Comparison of ENCODE assay signal across 8 cellular contexts in the genomic region with DNA sequence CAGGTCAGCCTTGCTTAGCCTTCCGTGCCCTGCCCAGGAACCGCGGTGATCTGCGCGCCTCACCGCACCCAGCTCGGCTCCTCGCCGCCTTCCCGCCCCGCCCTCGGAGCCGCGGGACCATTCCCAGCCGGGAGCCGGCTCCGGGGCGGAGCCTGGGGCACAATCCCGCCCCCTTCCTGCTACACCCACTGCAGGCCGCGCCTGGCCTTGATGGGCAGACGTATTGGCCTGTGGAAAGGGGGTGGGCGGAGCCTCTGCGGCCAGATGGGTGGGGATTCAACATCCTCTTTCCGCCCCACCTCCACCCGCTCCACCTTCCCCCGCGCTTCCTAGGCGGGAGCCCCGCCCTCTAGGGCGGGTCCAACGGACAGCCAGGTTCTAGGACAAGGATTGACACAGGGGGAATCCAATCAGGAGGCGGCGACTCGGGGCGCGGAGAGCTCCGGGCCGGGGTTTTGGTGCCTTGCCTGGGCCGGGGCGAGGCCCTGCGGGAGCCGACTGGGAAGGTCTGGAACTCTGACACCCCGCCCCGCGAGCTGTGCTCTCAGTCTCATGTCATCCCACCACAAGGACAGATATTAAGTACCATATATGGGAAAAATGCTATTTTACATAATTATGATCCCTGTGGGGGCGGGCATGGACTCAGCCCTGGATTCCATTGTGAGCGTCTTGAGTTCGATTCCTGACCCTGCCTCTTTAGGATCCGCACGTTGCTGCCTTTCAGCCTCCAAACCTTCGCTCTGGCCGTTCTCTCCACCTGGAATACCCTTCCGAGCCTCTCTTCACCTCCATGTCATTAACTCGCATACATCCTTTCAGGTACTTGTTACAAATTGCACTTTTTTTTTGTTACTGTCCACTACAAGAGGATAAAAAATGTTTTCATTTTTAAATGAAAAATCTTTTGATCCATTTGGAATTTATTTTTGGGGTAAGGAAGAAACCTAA. TPM values are rescaled to one million over a fixed set of nuclear protein-coding genes. Genes with fewer than 3 reads are reported as not detected.
DNase-seq lines count a peak whose midpoint lies in the region; ATAC-seq, FAIRE-seq and TF ChIP-seq lines count a peak whose summit lies in the region.

A gene (minus strand): TSS at position 54 of the 951 bp plus-strand sequence. CDS start 38,731 bp downstream, outside the sequence.

- no peaks in the 10 kb centered on the region for H3K27me3 Mint-ChIP-seq in activated CD4-positive, alpha-beta T cell treated with anti-CD3 and anti-CD28 coated beads for 36 hours

- H3K9me3 Mint-ChIP-seq in activated CD4-positive, alpha-beta T cell treated with anti-CD3 and anti-CD28 coated beads for 36 hours (ENCODE audit: low read depth) = no peaks in the 10 kb centered on the region

- intact Hi-C loops in activated CD4-positive, alpha-beta T cell treated with anti-CD3 and anti-CD28 coated beads for 36 hours (cut with DNase I, micrococcal nuclease) = loop anchor here (1.0 to 5.0 kb wide), 9 partner anchors 31 to 843 kb away; a partner anchor contains a TSS
- intact Hi-C loops in kidney (cut with DNase I) = no loop called here

- CTCF ChIA-PET in activated CD4-positive, alpha-beta T cell treated with anti-CD3 and anti-CD28 coated beads for 36 hours (lab: Charles Lee) = interaction anchor here (0.6 to 1.7 kb wide), 12 partner anchors 11 to 323 kb away, joined by 3 to 6 read pairs (median 4); no protein-coding TSS in a partner anchor

- H3K4me3 Mint-ChIP-seq in activated CD4-positive, alpha-beta T cell treated with anti-CD3 and anti-CD28 coated beads for 36 hours = peak within 1 kb of the TSS; percentile 99

- peak within 1 kb of the TSS; percentile 93 to 99 for H3K9ac ChIP-seq in kidney (ENCODE audit: low read length in 2 of 2)

- H3K4me1 ChIP-seq in kidney (ENCODE audit: control insufficient read depth in 1 of 2, insufficient read depth in 1 of 2, low read depth in 1 of 2, low read length in 2 of 2) = peaks cover 16 to 18% of the 10 kb centered on the region in 2 donors

- POLR2A ChIA-PET in activated CD4-positive, alpha-beta T cell treated with anti-CD3 and anti-CD28 coated beads for 36 hours (lab: Charles Lee) = interaction anchor here (0.6 to 2.2 kb wide), 10 partner anchors 10 to 98 kb away, joined by 3 to 16 read pairs (median 4); no protein-coding TSS in a partner anchor

- H3K4me1 Mint-ChIP-seq in activated CD4-positive, alpha-beta T cell treated with anti-CD3 and anti-CD28 coated beads for 36 hours = peaks cover 27% of the 10 kb centered on the region

- H3K4me3 ChIP-seq in choroid plexus epithelial cell (ENCODE audit: low read depth, low read length) (peak within 1 kb of the TSS; percentile 92), kidney (ENCODE audit: low read length in 2 of 2) (peak within 1 kb of the TSS; percentile 75 to 96)

- peak; percentile 72 for ATAC-seq in HG03439 (IDR thresholded peaks at IDR 0.05; ENCODE audit: unreplicated experiment)
- ATAC-seq in activated CD4-positive, alpha-beta T cell treated with anti-CD3 and anti-CD28 coated beads for 36 hours = peak; percentile 78

- H3K36me3 ChIP-seq in kidney (ENCODE audit: control insufficient read depth in 1 of 2, insufficient read depth in 2 of 2, low read length in 2 of 2) = no peaks in the 10 kb centered on the region

- TF ChIP-seq CTCF in choroid plexus epithelial cell (conservative IDR thresholded peaks at IDR 0.05; ENCODE audit: low read depth, low read length) = no peak
- TF ChIP-seq CTCF in kidney (IDR thresholded peaks at IDR 0.05; ENCODE audit: borderline replicate concordance, extremely low read depth, insufficient read depth) = no peak

- H3K27ac ChIP-seq in kidney (ENCODE audit: low read depth in 2 of 2, low read length in 2 of 2) = peak within 1 kb of the TSS; percentile 98 to 99

- H3K9me3 ChIP-seq in kidney (ENCODE audit: control insufficient read depth in 1 of 2, low read length in 2 of 2) = no peaks in the 10 kb centered on the region

- peaks cover 32% of the 10 kb centered on the region for H3K36me3 Mint-ChIP-seq in activated CD4-positive, alpha-beta T cell treated with anti-CD3 and anti-CD28 coated beads for 36 hours (ENCODE audit: low read depth)

- TF ChIP-seq POLR2A in GM19193 (IDR thresholded peaks at IDR 0.05; ENCODE audit: extremely low read depth, insufficient read depth, insufficient read length) = peak; percentile 95

- DNase-seq in AML-193 (lab: John Stamatoyannopoulos, UW) = peak; percentile 95 to 96
- peak; percentile 98 to 100 for DNase-seq in NCI-H524 (lab: John Stamatoyannopoulos, UW)
- DNase-seq in activated CD4-positive, alpha-beta T cell treated with anti-CD3 and anti-CD28 coated beads for 36 hours = peak; percentile 100
- DNase-seq in choroid plexus epithelial cell (ENCODE audit: low read depth) = peak; percentile 100
- DNase-seq in kidney = peak; percentile 100
- peak; percentile 100 for DNase-seq in stimulated activated CD4-positive, alpha-beta T cell treated with anti-CD3 and anti-CD28 coated beads, Interleukin-15, amount 100 ng/mL, for 24 hours

- peak; percentile 97 for FAIRE-seq in kidney (lab: Jason Lieb, UNC)

- H3K27ac Mint-ChIP-seq in activated CD4-positive, alpha-beta T cell treated with anti-CD3 and anti-CD28 coated beads for 36 hours = peak within 1 kb of the TSS; percentile 98

RNA-seq across cellular contexts. Expression of the gene that starts here (rescaled TPM):
- 100 to 1,000 TPM; 720 to 773 TPM for total RNA-seq in activated CD4-positive, alpha-beta T cell treated with anti-CD3 and anti-CD28 coated beads for 36 hours
- 655 TPM for total RNA-seq in kidney
- polyA plus RNA-seq in kidney (ENCODE audit: insufficient read depth, low read depth, low replicate concordance) = 85.2 TPM

Comparison
In these comparisons a context has a peak if more than half of its experiments do, and no peak if none do; other contexts are left out.
1. Peak in every context shown above with its lines: DNase-seq, ATAC-seq, H3K4me3 ChIP-seq and H3K27ac ChIP-seq.